15 cellular contexts compared by ENCODE assay signal in the genomic region with DNA sequence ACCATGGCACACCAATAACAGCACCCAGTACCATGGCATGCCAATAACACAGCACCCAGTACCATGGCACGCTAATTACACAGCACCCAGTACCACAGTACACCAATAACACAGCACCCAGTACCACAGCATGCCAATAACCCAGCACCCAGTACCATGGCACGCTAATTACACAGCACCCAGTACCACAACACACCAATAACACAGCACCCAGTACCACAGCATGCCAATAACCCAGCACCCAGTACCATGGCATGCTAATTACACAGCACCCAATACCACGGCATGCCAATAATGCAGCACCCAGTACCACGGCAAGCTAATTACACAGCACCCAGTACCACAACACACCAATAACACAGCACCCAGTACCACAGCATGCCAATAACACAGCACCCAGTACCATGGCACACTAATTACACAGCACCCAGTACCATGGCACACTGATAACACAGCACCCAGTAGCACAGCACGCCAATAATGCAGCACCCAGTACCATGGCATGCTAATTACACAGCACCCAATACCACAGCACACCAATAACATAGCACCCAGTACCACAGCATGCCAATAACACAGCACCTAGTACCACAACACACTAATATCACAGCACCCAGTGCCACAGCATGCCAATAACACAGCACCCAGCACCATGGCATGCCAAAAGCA. TPM values are rescaled to one million over a fixed set of nuclear protein-coding genes. Genes with fewer than 3 reads are reported as not detected.
DNase-seq lines count a peak whose midpoint lies in the region; ATAC-seq, FAIRE-seq and TF ChIP-seq lines count a peak whose summit lies in the region.
"Not testable (repeated sequence)": the region's sequence is repeated elsewhere in the genome, so short reads cannot be mapped to it uniquely, and the experiment has no call there.
"Had no signal": no experiment of that assay in that cellular context is flagged by ENCODE, and none has a peak within 500 bp of the region (broad histone marks: within the 10 kb centered on the region; RNA-seq: fewer than 3 reads in every experiment).

No MANE protein-coding gene starts in this region.

- not testable (repeated sequence) for H3K4me3 ChIP-seq in Caco-2 (ENCODE audit: low read depth, low read length)

- H3K36me3 ChIP-seq in Caco-2 (ENCODE audit: control insufficient read depth, insufficient read depth, low read length), result not testable (repeated sequence)

- not testable (repeated sequence) for TF ChIP-seq CTCF in Caco-2 (IDR thresholded peaks at IDR 0.05; ENCODE audit: insufficient read depth in 1 of 2, low read depth in 1 of 2, low read length in 1 of 2, severe bottlenecking in 1 of 2, unreplicated experiment in 1 of 2); mesothelial cell of epicardium (IDR thresholded peaks at IDR 0.05; ENCODE audit: unreplicated experiment)

- H3K27ac Mint-ChIP-seq in Caco-2 (ENCODE audit: unreplicated experiment) (peak overlapping the region; percentile 90), immature natural killer cell (peak overlapping the region; percentile 84 to 98 (median 96)), mesothelial cell of epicardium (peak overlapping the region; percentile 80)
- H3K27ac Mint-ChIP-seq in effector memory CD8-positive, alpha-beta T cell, result peak overlapping the region; percentile 35 to 56

- DNase-seq in Caco-2; HTR-8/SVneo (ENCODE audit: insufficient read length, low spot score); effector memory CD8-positive, alpha-beta T cell; immature natural killer cell; mesothelial cell of epicardium (ENCODE audit: low spot score in 2 of 2, unreplicated experiment in 2 of 2); urothelium cell line (ENCODE audit: low spot score): not testable (repeated sequence)

- not testable (repeated sequence) for BruUV-seq in Caco-2 (replicated peaks; lab: Mats Ljungman, UMichigan)

- H3K27me3 Mint-ChIP-seq in Caco-2 (ENCODE audit: insufficient read depth, unreplicated experiment); effector memory CD8-positive, alpha-beta T cell; mesothelial cell of epicardium (ENCODE audit: low read depth): not testable (repeated sequence)
- H3K27me3 Mint-ChIP-seq in immature natural killer cell (ENCODE audit: low read depth in 3 of 3), result peaks cover 23 to 41% (median 26%) of the 10 kb centered on the region in 3 donors

- ATAC-seq in effector memory CD8-positive, alpha-beta T cell (replicated peaks), result not testable (repeated sequence)

- H3K9me3 Mint-ChIP-seq in Caco-2 (ENCODE audit: unreplicated experiment); effector memory CD8-positive, alpha-beta T cell; immature natural killer cell; mesothelial cell of epicardium: not testable (repeated sequence)

- intact Hi-C loops in Caco-2 (cut with micrococcal nuclease; ENCODE audit: unreplicated experiment), result not testable (repeated sequence)

- H3K27me3 ChIP-seq in Caco-2 (replicated peaks; ENCODE audit: control insufficient read depth, insufficient read depth, low read length), result not testable (repeated sequence)

- CTCF ChIA-PET in Caco-2 (lab: Charles Lee), result not testable (repeated sequence)

- POLR2A ChIA-PET in Caco-2 (lab: Charles Lee), result not testable (repeated sequence)

- FAIRE-seq in HTR-8/SVneo (lab: Jason Lieb, UNC) (peak; percentile 67), urothelium cell line (lab: Jason Lieb, UNC) (peak; percentile 83)

- H3K4me3 Mint-ChIP-seq in Caco-2 (ENCODE audit: unreplicated experiment), result peak overlapping the region; percentile 11
- peak overlapping the region; percentile 4 to 18 for H3K4me3 Mint-ChIP-seq in effector memory CD8-positive, alpha-beta T cell
- H3K4me3 Mint-ChIP-seq in immature natural killer cell, result peak overlapping the region; percentile 11 to 84 (median 80)
- H3K4me3 Mint-ChIP-seq in mesothelial cell of epicardium, result not testable (repeated sequence)

- not testable (repeated sequence) for H3K9me3 ChIP-seq in Caco-2

- H3K36me3 Mint-ChIP-seq in Caco-2 (ENCODE audit: insufficient read depth, unreplicated experiment), result peaks cover 27% of the 10 kb centered on the region
- H3K36me3 Mint-ChIP-seq in effector memory CD8-positive, alpha-beta T cell (ENCODE audit: insufficient read depth), result peaks cover 28% of the 10 kb centered on the region
- H3K36me3 Mint-ChIP-seq in immature natural killer cell, mesothelial cell of epicardium: not testable (repeated sequence)

- H3K4me1 Mint-ChIP-seq in Caco-2 (ENCODE audit: low read depth, unreplicated experiment) (peaks cover 24% of the 10 kb centered on the region), immature natural killer cell (peaks cover 87 to 95% of the 10 kb centered on the region in 2 donors), mesothelial cell of epicardium (peaks cover 43% of the 10 kb centered on the region)
- peaks cover 54 to 59% of the 10 kb centered on the region in 2 donors for H3K4me1 Mint-ChIP-seq in effector memory CD8-positive, alpha-beta T cell (ENCODE audit: low read depth in 2 of 2)

- peaks cover 42% of the 10 kb centered on the region for H3K4me1 ChIP-seq in Caco-2

RNA-seq across cellular contexts. Expression of a gene that starts 18.2 kb away (rescaled TPM):
- 29.7 and 34.5 TPM in 2 replicates for total RNA-seq in Caco-2 (2022)
- polyA plus RNA-seq in immature natural killer cell, result 10 to 100 TPM in 1 of 3 donors, 1 to 10 TPM in 2; 1.9 to 12.5 (median 5.2) TPM
- 31.1 to 34.0 TPM (median 33.2 TPM) in 3 replicates for total RNA-seq in mesothelial cell of epicardium

RNA-seq across cellular contexts. Expression of a gene that starts 36.0 kb away (rescaled TPM):
- total RNA-seq in Caco-2 (2022) (82.4 and 91.2 TPM in 2 replicates), mesothelial cell of epicardium (75.3 to 75.9 TPM (median 75.9 TPM) in 3 replicates)
- polyA plus RNA-seq in immature natural killer cell, result 100 to 1,000 TPM in 2 of 3 donors, 10 to 100 TPM in 1; 98.6 to 139 (median 106) TPM

RNA-seq across cellular contexts. Expression of a gene that starts 47.5 kb away (rescaled TPM):
- 85.5 and 87.1 TPM in 2 replicates for total RNA-seq in Caco-2 (2022)
- polyA plus RNA-seq in immature natural killer cell, result 10 to 100 TPM; 16.0 to 35.9 (median 23.7) TPM
- total RNA-seq in mesothelial cell of epicardium, result 48.6 to 51.4 TPM (median 49.0 TPM) in 3 replicates

RNA-seq across cellular contexts. Expression of a gene that starts 51.3 kb away (rescaled TPM):
- total RNA-seq in Caco-2 (2022) (0.28 and 0.41 TPM in 2 replicates), mesothelial cell of epicardium (2.1 to 3.3 TPM (median 2.7 TPM) in 3 replicates)
- polyA plus RNA-seq in immature natural killer cell, result not detected
- total RNA-seq: A673; CD4-positive, alpha-beta memory T cell; G401; GM23248; HFFc6 had no signal
- polyA plus RNA-seq: CD14-positive monocyte; CD4-positive, alpha-beta memory T cell; GM23248 had no signal

RNA-seq across cellular contexts. Expression of a gene that starts 53.9 kb away (rescaled TPM):
- total RNA-seq in Caco-2 (2022) (1.9 and 2.1 TPM in 2 replicates), mesothelial cell of epicardium (3.6 to 4.8 TPM (median 4.7 TPM) in 3 replicates)
- not detected for polyA plus RNA-seq in immature natural killer cell
- total RNA-seq: GM12878, HFFc6, HT1080 had no signal
- polyA plus RNA-seq: AG04450; CD14-positive monocyte; CD4-positive, alpha-beta memory T cell; GM12878 had no signal

Comparison
In these comparisons a context has a peak if more than half of its experiments do, and no peak if none do; other contexts are left out.
1. H3K27ac Mint-ChIP-seq: peak in every context shown above with its lines; median percentile 96 in immature natural killer cell; 90 in Caco-2; 80 in mesothelial cell of epicardium; 46 in effector memory CD8-positive, alpha-beta T cell.